Comparison of ENCODE assay signal across 1 cellular context in the genomic region with DNA sequence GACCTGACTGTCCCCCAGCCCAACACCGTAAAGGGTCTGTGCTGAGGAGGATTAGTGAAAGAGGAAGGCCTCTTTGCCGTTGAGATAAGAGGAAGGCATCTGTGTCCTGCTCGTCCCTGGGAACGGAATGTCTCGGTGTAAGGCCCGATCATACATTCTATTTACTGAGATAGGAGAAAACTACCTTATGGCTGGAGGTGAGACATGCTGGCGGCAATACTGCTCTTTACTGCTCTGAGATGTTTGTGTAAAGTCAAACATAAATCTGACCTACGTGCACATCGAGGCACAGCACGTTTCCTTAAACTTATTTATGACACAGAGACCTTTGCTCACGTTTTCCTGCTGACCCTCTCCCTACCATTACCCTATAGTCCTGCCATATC.
TF ChIP-seq lines count a peak whose summit lies in the region.

No MANE protein-coding gene starts in this region.

TF ChIP-seq in HEK293, 187 proteins besides CTCF, POLR2A, EP300 and RAD21:
- peak; percentile 43; the same call in 1 of the 2 replicates for TF ChIP-seq ZNF530 (tag by site-specific recombination; IDR thresholded peaks at IDR 0.05; ENCODE audit: low read depth)
